8 cellular contexts compared by ENCODE assay signal in genomic region chr15:71800835-71801745, GRCh38. TPM values are rescaled to one million over a fixed set of nuclear protein-coding genes. Genes with fewer than 3 reads are reported as not detected.
DNase-seq lines count a peak whose midpoint lies in the region; ATAC-seq and TF ChIP-seq lines count a peak whose summit lies in the region.

No MANE protein-coding gene starts in this region.

- no peak overlapping the region for H3K4me3 ChIP-seq in Jurkat, Clone E6-1 (ENCODE audit: low read length)
- H3K4me3 ChIP-seq in epithelial cell of esophagus (ENCODE audit: low read length), result no peak overlapping the region

- peak; percentile 49 to 55 for DNase-seq in NCI-H2081 (lab: John Stamatoyannopoulos, UW)
- DNase-seq in NCI-H2081 treated with DMSO at 0.1 percent for 48 hours (lab: John Stamatoyannopoulos, UW), result no peak
- peak; percentile 41 for DNase-seq in Jurkat, Clone E6-1 (ENCODE audit: low read depth, low spot score)
- peak; percentile 76 for DNase-seq in SK-MEL-5 (ENCODE audit: low read depth, low spot score)
- DNase-seq in epithelial cell of esophagus (ENCODE audit: low read depth), result peak; percentile 76
- DNase-seq in myocyte (ENCODE audit: low read depth), result peak; percentile 82
- DNase-seq in NK-92 treated with Interleukin-12 subunit alpha and Interleukin-12 subunit beta, amount 100 ng/mL, for 24 hours (lab: John Stamatoyannopoulos, UW), result no peak

- peak; percentile 92 for TF ChIP-seq CTCF in epithelial cell of esophagus (IDR thresholded peaks at IDR 0.05; ENCODE audit: insufficient read depth, low read depth, low read length, missing control alignments)

- ATAC-seq in HG02884 (IDR thresholded peaks at IDR 0.05; ENCODE audit: unreplicated experiment), result no peak

- in situ Hi-C loops in SK-MEL-5 (cut with HindIII; ENCODE audit: low pct_unique_long_range_greater_than_20kb, low sequenced_read_pairs), result no loop called here

RNA-seq across cellular contexts. Expression of gene NR2E3, which starts 9.3 kb away (rescaled TPM):
- polyA plus RNA-seq in Jurkat, Clone E6-1 (2012; ENCODE audit: insufficient read depth, insufficient read length), result not detected
- not detected in 2 replicates for total RNA-seq in SK-MEL-5 (2014; rRNA removed; shearing (Covaris generic))
- polyA plus RNA-seq in SK-MEL-5 (2015; cell fraction: cytosol; rRNA removed), result not detected in 2 replicates
- not detected in 2 replicates for polyA plus RNA-seq in SK-MEL-5 (2015; cell fraction: nucleus; rRNA removed)
- not detected in 2 replicates for total RNA-seq in myocyte
- 0.16 TPM for polyA plus RNA-seq in myocyte (2012)

Comparison
In these comparisons a context has a peak if more than half of its experiments do, and no peak if none do; other contexts are left out.
1. DNase-seq: peak in NCI-H2081 (2 of 2), Jurkat, Clone E6-1 (single experiment), SK-MEL-5 (single experiment), epithelial cell of esophagus (single experiment) and myocyte (single experiment); none in NCI-H2081 treated with DMSO at 0.1 percent for 48 hours (single experiment) and NK-92 treated with Interleukin-12 subunit alpha and Interleukin-12 subunit beta, amount 100 ng/mL, for 24 hours (single experiment).